ENCODE assay signal across 8 cellular contexts in genomic region chr2:63840081-63840784, GRCh38. TPM values are rescaled to one million over a fixed set of nuclear protein-coding genes. Genes with fewer than 3 reads are reported as not detected.
DNase-seq lines count a peak whose midpoint lies in the region; ATAC-seq, FAIRE-seq and TF ChIP-seq lines count a peak whose summit lies in the region.

No MANE protein-coding gene starts in this region.

- H3K4me1 ChIP-seq in NT2/D1 (ENCODE audit: insufficient read depth, insufficient read length), result no peaks in the 10 kb centered on the region

- H3K9me3 Mint-ChIP-seq in mesothelial cell of epicardium, result no peaks in the 10 kb centered on the region

- peak overlapping the region; percentile 80 for H3K9ac ChIP-seq in NT2/D1 (ENCODE audit: insufficient read length, low read depth)

- H3K27ac Mint-ChIP-seq in mesothelial cell of epicardium, result peak overlapping the region; percentile 98

- DNase-seq in GM13976 (ENCODE audit: low spot score), result peak; percentile 35
- DNase-seq in NT2/D1 (ENCODE audit: low read depth, low spot score), result no peak
- no peak for DNase-seq in coronary artery (ENCODE audit: low spot score)
- DNase-seq in mesothelial cell of epicardium (ENCODE audit: low spot score in 2 of 2, unreplicated experiment in 2 of 2), result no peak
- DNase-seq in RCC 7860 (ENCODE audit: low spot score), result no peak
- no peak for DNase-seq in stimulated activated CD4-positive, alpha-beta T cell treated with anti-CD3 and anti-CD28 coated beads, Interleukin-12 subunit alpha, Interleukin-12 subunit beta, amount 100 ng/mL, for 4 hours

- H3K27me3 ChIP-seq in NT2/D1 (ENCODE audit: insufficient read depth, insufficient read length), result no peaks in the 10 kb centered on the region

- no peaks in the 10 kb centered on the region for H3K36me3 Mint-ChIP-seq in mesothelial cell of epicardium

- no peaks in the 10 kb centered on the region for H3K9me3 ChIP-seq in NT2/D1 (ENCODE audit: insufficient read depth, low read length)

- H3K4me3 Mint-ChIP-seq in mesothelial cell of epicardium, result peak overlapping the region; percentile 97

- no peak for FAIRE-seq in RCC 7860 (lab: Jason Lieb, UNC)

- H3K27ac ChIP-seq in 22Rv1, result peak overlapping the region; percentile 86
- peak overlapping the region; percentile 95 to 98 for H3K27ac ChIP-seq in coronary artery

- peaks cover 41% of the 10 kb centered on the region for H3K4me1 Mint-ChIP-seq in mesothelial cell of epicardium

- peak; percentile 34 for ATAC-seq in HG02840 (IDR thresholded peaks at IDR 0.05; ENCODE audit: low FRiP score, unreplicated experiment)

- H3K4me3 ChIP-seq in NT2/D1 (ENCODE audit: insufficient read length, low read depth) (peak overlapping the region; percentile 78), coronary artery (peak overlapping the region; percentile 80)

- H3K36me3 ChIP-seq in NT2/D1 (ENCODE audit: insufficient read depth, insufficient read length, low read length), result peaks cover 4% of the 10 kb centered on the region

- in situ Hi-C loops in GM13976 (cut with MboI; ENCODE audit: low sequenced_read_pairs, unreplicated experiment), result no loop called here

- TF ChIP-seq CTCF in 22Rv1 (IDR thresholded peaks at IDR 0.05), result no peak
- TF ChIP-seq CTCF in GM13976 (IDR thresholded peaks at IDR 0.05; ENCODE audit: borderline replicate concordance, control extremely low read depth, extremely low read depth, insufficient read depth, missing control alignments), result no peak
- TF ChIP-seq CTCF in coronary artery (IDR thresholded peaks at IDR 0.05), result no peak
- no peak for TF ChIP-seq CTCF in mesothelial cell of epicardium (IDR thresholded peaks at IDR 0.05; ENCODE audit: unreplicated experiment)

- H3K27me3 Mint-ChIP-seq in mesothelial cell of epicardium (ENCODE audit: low read depth), result no peaks in the 10 kb centered on the region

RNA-seq across cellular contexts. Expression of gene UGP2, which starts 1.5 kb away (rescaled TPM):
- 92.6 to 99.1 TPM (median 96.7 TPM) in 3 replicates for total RNA-seq in mesothelial cell of epicardium
